Comparison of ENCODE assay signal across 13 cellular contexts in the genomic region with DNA sequence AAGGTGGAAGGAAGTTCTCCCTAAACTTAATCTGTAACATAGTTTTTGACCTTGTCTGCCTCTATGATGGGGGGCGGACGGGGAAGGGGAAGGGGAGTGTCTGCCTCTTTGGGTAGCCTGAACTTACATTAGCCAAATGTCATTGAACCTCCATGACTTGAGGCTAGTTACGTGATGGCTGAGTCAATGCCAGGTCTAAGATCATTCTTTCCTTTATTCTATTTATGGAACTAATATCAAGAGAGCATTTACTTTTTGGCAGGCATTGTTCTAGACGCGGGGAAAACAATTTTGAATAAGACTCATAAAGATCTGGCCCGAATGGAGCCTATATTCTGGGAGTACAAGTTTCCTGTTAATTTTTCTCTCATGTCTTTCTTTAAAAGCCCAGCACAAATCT.
DNase-seq lines count a peak whose midpoint lies in the region; ATAC-seq and TF ChIP-seq lines count a peak whose summit lies in the region.
"Had no signal": no experiment of that assay in that cellular context is flagged by ENCODE, and none has a peak within 500 bp of the region (broad histone marks: within the 10 kb centered on the region; RNA-seq: fewer than 3 reads in every experiment).

No MANE protein-coding gene starts in this region.

- no peak overlapping the region for H4K12ac ChIP-seq in trophoblast cell (ENCODE audit: low read depth, low read length)

- no peak overlapping the region for H2BK12ac ChIP-seq in trophoblast cell (ENCODE audit: low read length)

- H4K91ac ChIP-seq in trophoblast cell (ENCODE audit: low read depth, low read length), result no peak overlapping the region

- H2AFZ ChIP-seq in ACC112 (ENCODE audit: low read length, unreplicated experiment) (peak overlapping the region; percentile 49), trophoblast cell (ENCODE audit: insufficient read depth, low read length, poor library complexity) (no peak overlapping the region)

- no peak for TF ChIP-seq CTCF in VCaP (conservative IDR thresholded peaks at IDR 0.05)
- no peak for TF ChIP-seq CTCF in left ventricle myocardium inferior (IDR thresholded peaks at IDR 0.05; ENCODE audit: borderline replicate concordance)
- no peak for TF ChIP-seq CTCF in uterus (IDR thresholded peaks at IDR 0.05)

- no peaks in the 10 kb centered on the region for H3K36me3 ChIP-seq in ACC112 (ENCODE audit: insufficient read depth, low read length)
- H3K36me3 ChIP-seq in left ventricle myocardium inferior, result no peaks in the 10 kb centered on the region
- no peaks in the 10 kb centered on the region for H3K36me3 ChIP-seq in trophoblast cell (ENCODE audit: control insufficient read depth in 1 of 2, insufficient read depth in 2 of 2, low read length in 2 of 2)
- no peaks in the 10 kb centered on the region for H3K36me3 ChIP-seq in uterus
- H3K36me3 ChIP-seq: upper lobe of left lung had no signal

- intact Hi-C loops in left ventricle myocardium inferior (cut with micrococcal nuclease), result no loop called here
- intact Hi-C loops in uterus (cut with DNase I; ENCODE audit: low total_unique reads), result no loop called here

- TF ChIP-seq POLR2A in uterus (IDR thresholded peaks at IDR 0.05), result no peak

- peak overlapping the region; percentile 27 for H2BK120ac ChIP-seq in trophoblast cell (ENCODE audit: insufficient read depth, low read length, poor library complexity)

- H3K27ac ChIP-seq in ACC112 (ENCODE audit: low read depth, low read length), result peak overlapping the region; percentile 43
- peak overlapping the region; percentile 75 for H3K27ac ChIP-seq in VCaP
- H3K27ac ChIP-seq in left ventricle myocardium inferior (replicated peaks), result peak overlapping the region; percentile 86
- H3K27ac ChIP-seq in trophoblast cell (ENCODE audit: low read depth, low read length), result no peak overlapping the region
- peak overlapping the region in 1 of 2 donors; percentile 43 for H3K27ac ChIP-seq in uterus

- H3K9me3 ChIP-seq in left ventricle myocardium inferior (replicated peaks), result no peaks in the 10 kb centered on the region
- H3K9me3 ChIP-seq in trophoblast cell (ENCODE audit: insufficient read depth, low read depth, low read length), result no peaks in the 10 kb centered on the region
- no peaks in the 10 kb centered on the region for H3K9me3 ChIP-seq in uterus
- H3K9me3 ChIP-seq: upper lobe of left lung had no signal

- H3K79me1 ChIP-seq in trophoblast cell (ENCODE audit: low read length), result peaks cover 10% of the 10 kb centered on the region

- H3K14ac ChIP-seq in trophoblast cell (ENCODE audit: low read length), result no peak overlapping the region

- no peak overlapping the region for H3K4me2 ChIP-seq in trophoblast cell (ENCODE audit: low read length)

- H2AK5ac ChIP-seq in trophoblast cell (ENCODE audit: low read length), result no peak overlapping the region

- H3K4ac ChIP-seq in trophoblast cell (ENCODE audit: low read depth, low read length), result no peak overlapping the region

- DNase-seq in left ventricle myocardium inferior, result no peak
- DNase-seq in trophoblast cell, result no peak
- DNase-seq in C1 segment of cervical spinal cord (lab: John Stamatoyannopoulos, UW), result no peak
- no peak for DNase-seq in uterus
- no peak for DNase-seq in stimulated activated CD4-positive, alpha-beta T cell treated with anti-CD3 and anti-CD28 coated beads, Interleukin-4, amount 100 ng/mL, for 24 hours
- DNase-seq: activated naive CD4-positive, alpha-beta T cell treated with anti-CD3 and anti-CD28 coated beads, Interleukin-2, amount 10 ng/mL, durations not matched to agents 7 days and 5 days; DMS153; NCI-H1417 treated with DMSO at 0.1 percent for 48 hours; upper lobe of left lung had no signal

- H3K9ac ChIP-seq in trophoblast cell (ENCODE audit: low read length), result no peak overlapping the region

- H3K27me3 ChIP-seq in ACC112 (ENCODE audit: insufficient read depth, low read length), result no peaks in the 10 kb centered on the region
- no peaks in the 10 kb centered on the region for H3K27me3 ChIP-seq in left ventricle myocardium inferior (ENCODE audit: low read depth)
- no peaks in the 10 kb centered on the region for H3K27me3 ChIP-seq in trophoblast cell (ENCODE audit: insufficient read depth, low read length)
- H3K27me3 ChIP-seq in uterus, result no peaks in the 10 kb centered on the region
- H3K27me3 ChIP-seq: upper lobe of left lung had no signal

- no peak overlapping the region for H3K23ac ChIP-seq in trophoblast cell (ENCODE audit: low read length)

- H3K4me1 ChIP-seq in ACC112 (ENCODE audit: control insufficient read depth, insufficient read depth, low read length, unreplicated experiment) (peaks cover 30% of the 10 kb centered on the region), left ventricle myocardium inferior (peaks cover 74% of the 10 kb centered on the region), trophoblast cell (ENCODE audit: control insufficient read depth in 1 of 2, insufficient read depth in 2 of 2, low read length in 2 of 2) (peaks cover 10 to 24% of the 10 kb centered on the region in 2 experiments), uterus (no peaks in the 10 kb centered on the region)

- ATAC-seq in GM19351 (IDR thresholded peaks at IDR 0.05; ENCODE audit: unreplicated experiment), result no peak

- H3K79me2 ChIP-seq in ACC112 (ENCODE audit: control insufficient read depth, insufficient read depth, low read length, unreplicated experiment) (no peaks in the 10 kb centered on the region), trophoblast cell (ENCODE audit: control insufficient read depth, insufficient read depth, low read length, poor library complexity) (no peaks in the 10 kb centered on the region)

- H3K18ac ChIP-seq in trophoblast cell (ENCODE audit: low read length), result no peak overlapping the region

- WGBS in trophoblast cell (ENCODE audit: extremely low coverage, insufficient coverage, insufficient read length), result no CpG with 5 or more reads among the region's 6 CpGs

- H3K4me3 ChIP-seq in ACC112 (ENCODE audit: low read depth, low read length), result peak overlapping the region; percentile 23; the same call in 1 of the 2 replicates
- H3K4me3 ChIP-seq in left ventricle myocardium inferior, result peak overlapping the region; percentile 27
- H3K4me3 ChIP-seq in trophoblast cell (ENCODE audit: low read depth, low read length), result no peak overlapping the region
- H3K4me3 ChIP-seq in uterus, result no peak overlapping the region
- H3K4me3 ChIP-seq: skin epidermis, upper lobe of left lung had no signal

- H4K8ac ChIP-seq in trophoblast cell (ENCODE audit: low read depth, low read length), result no peak overlapping the region

- no peak overlapping the region for H2BK5ac ChIP-seq in trophoblast cell (ENCODE audit: low read depth, low read length, poor library complexity)

Comparison
In these comparisons a context has a peak if more than half of its experiments do, and no peak if none do; other contexts are left out.
1. H3K4me3 ChIP-seq: peak in ACC112 (single experiment) and left ventricle myocardium inferior (single experiment); none in trophoblast cell (single experiment) and uterus (0 of 2).